Comparison of ENCODE assay signal across 8 cellular contexts in genomic region chr3:196868297-196868661, GRCh38. TPM values are rescaled to one million over a fixed set of nuclear protein-coding genes. Genes with fewer than 3 reads are reported as not detected.
DNase-seq lines count a peak whose midpoint lies in the region; ATAC-seq, FAIRE-seq and TF ChIP-seq lines count a peak whose summit lies in the region.

No MANE protein-coding gene starts in this region.

- H3K9ac ChIP-seq in NT2/D1 (ENCODE audit: insufficient read length, low read depth), result peak overlapping the region; percentile 91
- peak overlapping the region; percentile 93 to 97 (median 96) for H3K9ac ChIP-seq in skeletal muscle tissue (ENCODE audit: low read depth in 1 of 3, low read length in 3 of 3)

- peak; percentile 34 for DNase-seq in A673 (ENCODE audit: low spot score)
- DNase-seq in GM12891 (ENCODE audit: insufficient read length, low spot score), result peak; percentile 9
- peak; percentile 8 for DNase-seq in NT2/D1 (ENCODE audit: low read depth, low spot score)
- DNase-seq in astrocyte of the cerebellum (ENCODE audit: low read depth), result no peak
- no peak for DNase-seq in GF-D8 (lab: John Stamatoyannopoulos, UW)

- H3K4me3 ChIP-seq in A673 (ENCODE audit: low read depth, low read length, poor library complexity, severe bottlenecking) (peak overlapping the region; percentile 99), NT2/D1 (ENCODE audit: insufficient read length, low read depth) (peak overlapping the region; percentile 90), astrocyte of the cerebellum (ENCODE audit: low read depth, low read length) (peak overlapping the region; percentile 90), iPS-11a (ENCODE audit: low read depth, low read length) (peak overlapping the region; percentile 69), skeletal muscle tissue (ENCODE audit: low read length in 3 of 3) (peak overlapping the region; percentile 87 to 96 (median 95))

- H3K4me1 ChIP-seq in A673 (ENCODE audit: insufficient read depth, low read length, poor library complexity, severe bottlenecking), result peaks cover 12% of the 10 kb centered on the region
- peaks cover 2% of the 10 kb centered on the region for H3K4me1 ChIP-seq in NT2/D1 (ENCODE audit: insufficient read depth, insufficient read length)
- H3K4me1 ChIP-seq in skeletal muscle tissue (ENCODE audit: control insufficient read depth in 3 of 3, insufficient read depth in 3 of 3, low read length in 3 of 3), result peaks cover 13 to 20% (median 15%) of the 10 kb centered on the region in 3 donors

- H3K27ac ChIP-seq in A673 (ENCODE audit: low read depth, low read length, poor library complexity, severe bottlenecking), result peak overlapping the region; percentile 93
- peak overlapping the region; percentile 83 for H3K27ac ChIP-seq in skeletal muscle tissue (ENCODE audit: low read depth, low read length)

- ATAC-seq in HG02840 (IDR thresholded peaks at IDR 0.05; ENCODE audit: low FRiP score, unreplicated experiment), result peak; percentile 25

- POLR2A ChIA-PET in A673 (lab: Charles Lee; ENCODE audit: low non-redundant PET), result interaction anchor here (0.6 kb wide), 1 partner anchor 25 kb away, joined by 3 read pairs; no protein-coding TSS in a partner anchor

- TF ChIP-seq CTCF in A673 (conservative IDR thresholded peaks at IDR 0.05; ENCODE audit: low read depth, low read length), result no peak
- no peak for TF ChIP-seq CTCF in astrocyte of the cerebellum (IDR thresholded peaks at IDR 0.05; ENCODE audit: low read depth, low read length, missing control alignments)

- H3K9me3 ChIP-seq in A673 (ENCODE audit: low read depth, low read length, poor library complexity, severe bottlenecking) (peaks cover under 1% of the 10 kb centered on the region), NT2/D1 (ENCODE audit: insufficient read depth, low read length) (peaks cover 3% of the 10 kb centered on the region), skeletal muscle tissue (ENCODE audit: control insufficient read depth in 3 of 3, low read length in 3 of 3) (no peaks in the 10 kb centered on the region)

- peak; percentile 62 for FAIRE-seq in GM12891 (lab: Jason Lieb, UNC)

- no peaks in the 10 kb centered on the region for H3K36me3 ChIP-seq in A673 (ENCODE audit: insufficient read depth, low read length, poor library complexity, severe bottlenecking)
- peaks cover 15% of the 10 kb centered on the region for H3K36me3 ChIP-seq in NT2/D1 (ENCODE audit: insufficient read depth, insufficient read length, low read length)
- peaks cover 0 to 3% (median 0%) of the 10 kb centered on the region in 3 donors for H3K36me3 ChIP-seq in skeletal muscle tissue (ENCODE audit: control insufficient read depth in 3 of 3, insufficient read depth in 3 of 3, low read length in 3 of 3)

- BruUV-seq in A673 (replicated peaks; lab: Mats Ljungman, UMichigan), result no TSS peak

- H3K27me3 ChIP-seq in A673 (replicated peaks; ENCODE audit: insufficient read depth, low read depth, low read length, poor library complexity) (no peaks in the 10 kb centered on the region), NT2/D1 (ENCODE audit: insufficient read depth, insufficient read length) (no peaks in the 10 kb centered on the region), skeletal muscle tissue (ENCODE audit: control insufficient read depth in 3 of 3, insufficient read depth in 3 of 3, low read length in 3 of 3) (no peaks in the 10 kb centered on the region)

- CTCF ChIA-PET in A673 (lab: Charles Lee), result interaction anchor here (0.7 to 1.2 kb wide), 3 partner anchors 73 to 259 kb away, joined by 3 to 8 read pairs (median 7); partner anchors contain the start of gene NCBP2

- TF ChIP-seq POLR2A in GM12891 (IDR thresholded peaks at IDR 0.05; ENCODE audit: low read depth, low read length), result no peak

- intact Hi-C loops in A673 (cut with micrococcal nuclease; ENCODE audit: unreplicated experiment), result no loop called here

- in situ Hi-C loops in astrocyte of the cerebellum (cut with HindIII; ENCODE audit: low sequenced_read_pairs), result loop anchor here (10.0 kb wide), 1 partner anchor 173 kb away; no protein-coding TSS in a partner anchor

TF ChIP-seq in GM12891, 5 proteins besides CTCF, POLR2A, EP300 and RAD21:
- TF ChIP-seq SPI1 (IDR thresholded peaks at IDR 0.05; ENCODE audit: low read depth, low read length) (0 out of 2 replicates have a peak, but pooled peaks have one; percentile 23), PAX5 (IDR thresholded peaks at IDR 0.05; ENCODE audit: insufficient read depth, low read length, severe bottlenecking) (no peak)

RNA-seq across cellular contexts. Expression of gene SENP5, which starts 0.6 kb away (rescaled TPM):
- total RNA-seq in A673 (2021), result 42.1 and 42.2 TPM in 2 replicates
- polyA plus RNA-seq in GM12891 (2012; ENCODE audit: low read depth, missing spikeins), result 9.0 TPM
- 34.4 TPM for total RNA-seq in skeletal muscle tissue

Comparison
In these comparisons a context has a peak if more than half of its experiments do, and no peak if none do; other contexts are left out.
1. DNase-seq: peak in A673 (single experiment), GM12891 (single experiment) and NT2/D1 (single experiment); none in astrocyte of the cerebellum (single experiment) and GF-D8 (single experiment).
2. Peak in every context shown above with its lines, with median percentiles within 50 percentile points of each other: H3K4me3 ChIP-seq.